In the genomic region with DNA sequence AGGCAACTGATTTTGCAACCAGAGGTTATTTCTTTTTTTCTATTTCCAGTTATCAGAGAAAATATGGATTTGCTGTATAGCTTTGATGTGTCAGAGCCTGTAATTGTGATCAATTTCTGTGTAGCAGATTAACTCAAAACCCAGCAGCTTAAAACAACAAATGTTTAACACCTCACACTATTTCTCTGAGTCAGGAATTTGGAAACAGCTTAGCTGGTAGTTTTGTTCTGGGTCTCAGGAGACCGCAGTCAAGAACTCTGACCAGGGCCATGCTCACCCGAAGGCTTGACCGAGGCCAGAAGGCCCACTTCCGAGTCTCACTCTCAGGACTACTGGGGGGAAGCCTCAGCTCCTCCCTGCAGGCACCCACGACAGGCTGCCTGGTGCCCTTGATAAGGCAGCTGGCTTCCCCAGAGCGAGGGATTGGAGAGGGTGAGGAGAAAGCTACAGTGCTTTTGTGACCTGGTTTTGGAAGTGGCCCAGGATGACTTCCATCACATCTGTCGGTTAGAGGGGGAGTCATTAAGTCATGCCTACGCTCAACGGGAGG, we compare ENCODE assay signal across 28 cellular contexts.
DNase-seq lines count a peak whose midpoint lies in the region; ATAC-seq and TF ChIP-seq lines count a peak whose summit lies in the region.
"Had no signal": no experiment of that assay in that cellular context is flagged by ENCODE, and none has a peak within 500 bp of the region (broad histone marks: within the 10 kb centered on the region; RNA-seq: fewer than 3 reads in every experiment).

No MANE protein-coding gene starts in this region.

- peak overlapping the region; percentile 92 for H3K27ac Mint-ChIP-seq in Calu3 (ENCODE audit: unreplicated experiment)
- H3K27ac Mint-ChIP-seq: immature natural killer cell; T-helper 2 cell treated with Interferon-gamma antibody and Interleukin-4, amounts not matched to agents 5 μg/mL and 100 μg/mL, for 36 hours had no signal

- peaks cover 25% of the 10 kb centered on the region for H3K36me3 Mint-ChIP-seq in Calu3 (ENCODE audit: insufficient read depth, unreplicated experiment)
- H3K36me3 Mint-ChIP-seq: CD4-positive, CD25-positive, alpha-beta regulatory T cell; immature natural killer cell had no signal

- POLR2A ChIA-PET in RWPE1 (lab: Yijun Ruan, JAX; ENCODE audit: low non-redundant PET), result no interaction called here

- peaks cover 6% of the 10 kb centered on the region for H3K9me3 Mint-ChIP-seq in Calu3 (ENCODE audit: low read depth, unreplicated experiment)
- H3K9me3 Mint-ChIP-seq: immature natural killer cell; T-helper 2 cell treated with Interferon-gamma antibody and Interleukin-4, amounts not matched to agents 5 μg/mL and 100 μg/mL, for 36 hours had no signal

- H3K27ac ChIP-seq in RWPE1, result no peak overlapping the region
- H3K27ac ChIP-seq: breast epithelium, colonic mucosa, left ventricle myocardium inferior, upper lobe of left lung had no signal

- H3K27me3 ChIP-seq in MG63, result no peaks in the 10 kb centered on the region
- H3K27me3 ChIP-seq: breast epithelium, colonic mucosa, upper lobe of left lung had no signal

- no peak for ATAC-seq in HG02870 (IDR thresholded peaks at IDR 0.05; ENCODE audit: unreplicated experiment)
- ATAC-seq: mucosa of descending colon had no signal

- peak overlapping the region; percentile 33 for H3K4me3 Mint-ChIP-seq in Calu3 (ENCODE audit: low read depth, unreplicated experiment)
- H3K4me3 Mint-ChIP-seq: activated CD4-positive, alpha-beta memory T cell treated with anti-CD3 and anti-CD28 coated beads, Interleukin-2, amount 10 ng/mL, durations not matched to agents 7 days and 5 days; CD4-positive, CD25-positive, alpha-beta regulatory T cell; immature natural killer cell; T-helper 2 cell treated with Interferon-gamma antibody and Interleukin-4, amounts not matched to agents 5 μg/mL and 100 μg/mL, for 36 hours had no signal

- H3K4me3 ChIP-seq in MG63, result no peak overlapping the region
- no peak overlapping the region for H3K4me3 ChIP-seq in cardiac fibroblast (replicated peaks in 1 of 2; ENCODE audit: low read depth in 2 of 2, low read length in 2 of 2)
- H3K4me3 ChIP-seq: breast epithelium, colonic mucosa, left ventricle myocardium inferior, mucosa of descending colon, upper lobe of left lung had no signal

- H3K27me3 Mint-ChIP-seq in Calu3 (ENCODE audit: unreplicated experiment), result no peaks in the 10 kb centered on the region
- H3K27me3 Mint-ChIP-seq: activated CD4-positive, alpha-beta memory T cell treated with anti-CD3 and anti-CD28 coated beads, Interleukin-2, amount 10 ng/mL, durations not matched to agents 7 days and 5 days; CD4-positive, CD25-positive, alpha-beta regulatory T cell had no signal

- TF ChIP-seq CTCF in Calu3 (IDR thresholded peaks at IDR 0.05; ENCODE audit: unreplicated experiment), result no peak
- TF ChIP-seq CTCF in cardiac fibroblast (IDR thresholded peaks at IDR 0.05; ENCODE audit: low read depth, low read length), result no peak
- TF ChIP-seq CTCF in RWPE1 (conservative IDR thresholded peaks at IDR 0.05; ENCODE audit: low read depth), result no peak

- no peaks in the 10 kb centered on the region for H3K9me3 ChIP-seq in MG63
- H3K9me3 ChIP-seq: colonic mucosa, mucosa of descending colon, upper lobe of left lung had no signal

- H3K36me3 ChIP-seq in MG63, result no peaks in the 10 kb centered on the region
- H3K36me3 ChIP-seq: breast epithelium, colonic mucosa, left ventricle myocardium inferior, upper lobe of left lung had no signal

- peaks cover 57% of the 10 kb centered on the region for H3K4me1 Mint-ChIP-seq in Calu3 (ENCODE audit: low read depth, unreplicated experiment)
- H3K4me1 Mint-ChIP-seq: activated CD4-positive, alpha-beta memory T cell treated with anti-CD3 and anti-CD28 coated beads, Interleukin-2, amount 10 ng/mL, durations not matched to agents 7 days and 5 days; CD4-positive, CD25-positive, alpha-beta regulatory T cell; immature natural killer cell had no signal

- no TSS peak for BruUV-seq in Calu3 (replicated peaks; lab: Mats Ljungman, UMichigan)

- CTCF ChIA-PET in Calu3 (lab: Charles Lee) (interaction anchor here (0.7 to 0.9 kb wide), 2 partner anchors 11 to 74 kb away, joined by 3 read pairs; no protein-coding TSS in a partner anchor), RWPE1 (lab: Yijun Ruan, JAX) (interaction anchor here (0.6 kb wide), 1 partner anchor 588 kb away, joined by 3 read pairs; no protein-coding TSS in a partner anchor)

- intact Hi-C loops in Calu3 (cut with micrococcal nuclease; ENCODE audit: unreplicated experiment), result no loop called here

- DNase-seq in Calu3 (no peak), MG63 (peak; percentile 35), cardiac fibroblast (ENCODE audit: low read depth in 2 of 2) (peak; percentile 3 to 37), mesenteric fat pad (ENCODE audit: low spot score) (peak; percentile 65), RWPE1 (ENCODE audit: low spot score) (no peak), activated gamma-delta T cell treated with Interleukin-2 at 50 U/mL for 16 hours (no peak)
- DNase-seq in activated CD8-positive, alpha-beta memory T cell treated with anti-CD3 and anti-CD28 coated beads, Interleukin-2, amount 50 U/mL, for 4 hours, result no peak
- DNase-seq: activated CD4-positive, alpha-beta memory T cell treated with anti-CD3 and anti-CD28 coated beads, Interleukin-2, amount 10 ng/mL, durations not matched to agents 7 days and 5 days; activated T-cell treated with anti-CD3 and anti-CD28 coated beads for 4 hours; CD4-positive, CD25-positive, alpha-beta regulatory T cell; colonic mucosa; DMS153; effector memory CD4-positive, alpha-beta T cell; foreskin melanocyte; GF-D8; hippocampal formation; immature natural killer cell; KBM-7; left ventricle myocardium inferior; mucosa of descending colon; MV-4-11; NCI-H1694 treated with DMSO at 0.1 percent for 48 hours; NCI-H2227 treated with DMSO at 0.1 percent for 48 hours; NCI-H69 had no signal

Comparison
In these comparisons a context has a peak if more than half of its experiments do, and no peak if none do; other contexts are left out.
1. DNase-seq: peak in MG63 (single experiment), cardiac fibroblast (2 of 2) and mesenteric fat pad (single experiment); none in Calu3 (single experiment), RWPE1 (single experiment), activated CD8-positive, alpha-beta memory T cell treated with anti-CD3 and anti-CD28 coated beads, Interleukin-2, amount 50 U/mL, for 4 hours (single experiment) and activated gamma-delta T cell treated with Interleukin-2 at 50 U/mL for 16 hours (single experiment).